ENCODE assay signal across 28 cellular contexts in genomic region chr11:116333193-116333592, GRCh38.
DNase-seq lines count a peak whose midpoint lies in the region; ATAC-seq, FAIRE-seq and TF ChIP-seq lines count a peak whose summit lies in the region.
"Had no signal": no experiment of that assay in that cellular context is flagged by ENCODE, and none has a peak within 500 bp of the region (broad histone marks: within the 10 kb centered on the region; RNA-seq: fewer than 3 reads in every experiment).

No MANE protein-coding gene starts in this region.

- no peak overlapping the region for H3K9ac ChIP-seq in endothelial cell of umbilical vein (replicated peaks; ENCODE audit: extremely low read depth, insufficient read depth, low read length)
- no peak overlapping the region for H3K9ac ChIP-seq in trophoblast cell (ENCODE audit: low read length)
- H3K9ac ChIP-seq: SK-N-SH had no signal

- H3K9me3 ChIP-seq in endothelial cell of umbilical vein (replicated peaks; ENCODE audit: control insufficient read depth, insufficient read depth, low read length) = no peaks in the 10 kb centered on the region
- H3K9me3 ChIP-seq in trophoblast cell (ENCODE audit: insufficient read depth, low read depth, low read length) = no peaks in the 10 kb centered on the region
- H3K9me3 ChIP-seq in osteoblast (ENCODE audit: low read depth, low read length) = no peaks in the 10 kb centered on the region
- H3K9me3 ChIP-seq: adrenal gland, body of pancreas, SK-N-SH, vagina had no signal

- H2BK5ac ChIP-seq in trophoblast cell (ENCODE audit: low read depth, low read length, poor library complexity) = no peak overlapping the region

- H3K4me3 Mint-ChIP-seq in activated CD8-positive, alpha-beta memory T cell treated with anti-CD3 and anti-CD28 coated beads, Interleukin-2, amount 10 ng/mL, durations not matched to agents 7 days and 5 days = no peak overlapping the region
- no peak overlapping the region for H3K4me3 Mint-ChIP-seq in endothelial cell (ENCODE audit: unreplicated experiment)
- H3K4me3 Mint-ChIP-seq: activated CD4-positive, alpha-beta memory T cell treated with anti-CD3 and anti-CD28 coated beads for 36 hours; activated naive CD4-positive, alpha-beta T cell treated with anti-CD3 and anti-CD28 coated beads for 36 hours; CD4-positive, CD25-positive, alpha-beta regulatory T cell; stimulated activated naive CD8-positive, alpha-beta T cell treated with anti-CD3 and anti-CD28 coated beads, Interleukin-15, amount 100 ng/mL, for 72 hours; T-helper 17 cell had no signal

- H3K9me3 Mint-ChIP-seq in activated CD8-positive, alpha-beta memory T cell treated with anti-CD3 and anti-CD28 coated beads, Interleukin-2, amount 10 ng/mL, durations not matched to agents 7 days and 5 days (ENCODE audit: low read depth) = peaks cover 2% of the 10 kb centered on the region
- H3K9me3 Mint-ChIP-seq in endothelial cell (ENCODE audit: unreplicated experiment) = no peaks in the 10 kb centered on the region
- H3K9me3 Mint-ChIP-seq: activated CD4-positive, alpha-beta memory T cell treated with anti-CD3 and anti-CD28 coated beads for 36 hours had no signal

- H2BK120ac ChIP-seq in trophoblast cell (ENCODE audit: insufficient read depth, low read length, poor library complexity) = no peak overlapping the region

- no peak overlapping the region for H2AK5ac ChIP-seq in trophoblast cell (ENCODE audit: low read length)

- H4K20me1 ChIP-seq in endothelial cell of umbilical vein (replicated peaks; ENCODE audit: control insufficient read depth, extremely low read depth, insufficient read depth, low read length) = no peaks in the 10 kb centered on the region
- no peaks in the 10 kb centered on the region for H4K20me1 ChIP-seq in osteoblast (ENCODE audit: insufficient read depth, low read length)

- no peak for FAIRE-seq in endothelial cell of umbilical vein (lab: Jason Lieb, UNC)
- FAIRE-seq: A204.1 had no signal

- no peak overlapping the region for H2AFZ ChIP-seq in endothelial cell of umbilical vein (ENCODE audit: low read depth, low read length)
- H2AFZ ChIP-seq in trophoblast cell (ENCODE audit: insufficient read depth, low read length, poor library complexity) = no peak overlapping the region
- H2AFZ ChIP-seq in osteoblast (ENCODE audit: low read length) = no peak overlapping the region

- no peak overlapping the region for H3K27ac Mint-ChIP-seq in activated CD8-positive, alpha-beta memory T cell treated with anti-CD3 and anti-CD28 coated beads, Interleukin-2, amount 10 ng/mL, durations not matched to agents 7 days and 5 days
- H3K27ac Mint-ChIP-seq in endothelial cell (ENCODE audit: unreplicated experiment) = no peak overlapping the region
- H3K27ac Mint-ChIP-seq: activated CD4-positive, alpha-beta memory T cell treated with anti-CD3 and anti-CD28 coated beads for 36 hours; activated naive CD4-positive, alpha-beta T cell treated with anti-CD3 and anti-CD28 coated beads for 36 hours; CD4-positive, CD25-positive, alpha-beta regulatory T cell; stimulated activated naive CD8-positive, alpha-beta T cell treated with anti-CD3 and anti-CD28 coated beads, Interleukin-15, amount 100 ng/mL, for 72 hours; T-helper 17 cell had no signal

- peak; percentile 8 for DNase-seq in activated CD8-positive, alpha-beta memory T cell treated with anti-CD3 and anti-CD28 coated beads, Interleukin-2, amount 10 ng/mL, durations not matched to agents 7 days and 5 days
- no peak for DNase-seq in activated CD8-positive, alpha-beta memory T cell treated with anti-CD3 and anti-CD28 coated beads for 24 hours
- DNase-seq in NCI-H69 (lab: John Stamatoyannopoulos, UW) = peak; percentile 66
- DNase-seq in endothelial cell of umbilical vein (ENCODE audit: low read depth, low spot score) = no peak
- DNase-seq in trophoblast cell = peak; percentile 25 to 29
- no peak for DNase-seq in cerebellar nuclear complex (lab: John Stamatoyannopoulos, UW)
- no peak for DNase-seq in endothelial cell (ENCODE audit: low spot score)
- DNase-seq in osteoblast (ENCODE audit: insufficient read length, low spot score, missing footprints) = no peak
- DNase-seq: activated CD4-positive, alpha-beta memory T cell treated with anti-CD3 and anti-CD28 coated beads for 36 hours; activated CD4-positive, CD25-positive, alpha-beta regulatory T cell treated with anti-CD3 and anti-CD28 coated beads, Interleukin-2, amount 50 U/mL, for 72 hours; activated naive CD4-positive, alpha-beta T cell treated with anti-CD3 and anti-CD28 coated beads for 36 hours; body of pancreas; Calu3; CD4-positive, CD25-positive, alpha-beta regulatory T cell; hypothalamus; mammary epithelial cell; NCI-H2107; OCI-M1; SK-N-SH; spleen; stimulated activated CD4-positive, alpha-beta T cell treated with anti-CD3 and anti-CD28 coated beads, Interleukin-2, amount 100 ng/mL, for 24 hours; stimulated activated CD8-positive, alpha-beta memory T cell treated with anti-CD3 and anti-CD28 coated beads, Interleukin-4, amount 100 ng/mL, for 48 hours; stimulated activated naive CD8-positive, alpha-beta T cell treated with anti-CD3 and anti-CD28 coated beads, Interleukin-15, amount 100 ng/mL, for 72 hours; T-helper 17 cell had no signal

- H3K36me3 ChIP-seq in endothelial cell of umbilical vein (ENCODE audit: control insufficient read depth in 2 of 2, extremely low read depth in 1 of 2, insufficient read depth in 2 of 2, low read length in 2 of 2) = no peaks in the 10 kb centered on the region
- no peaks in the 10 kb centered on the region for H3K36me3 ChIP-seq in trophoblast cell (ENCODE audit: control insufficient read depth in 1 of 2, insufficient read depth in 2 of 2, low read length in 2 of 2)
- H3K36me3 ChIP-seq in osteoblast (ENCODE audit: insufficient read depth, low read length) = no peaks in the 10 kb centered on the region
- H3K36me3 ChIP-seq: adrenal gland, spleen, vagina had no signal

- no peak overlapping the region for H3K18ac ChIP-seq in trophoblast cell (ENCODE audit: low read length)

- no peak for TF ChIP-seq CTCF in endothelial cell of umbilical vein (IDR thresholded peaks at IDR 0.05; ENCODE audit: extremely low read depth in 1 of 2, insufficient read depth in 1 of 2, low read depth in 1 of 2, low read length in 2 of 2)
- TF ChIP-seq CTCF in endothelial cell (IDR thresholded peaks at IDR 0.05; ENCODE audit: unreplicated experiment) = no peak
- no peak for TF ChIP-seq CTCF in osteoblast (IDR thresholded peaks at IDR 0.05; ENCODE audit: extremely low read depth, low read depth, low read length)

- H3K4me2 ChIP-seq in endothelial cell of umbilical vein (ENCODE audit: insufficient read depth, low read length) = no peak overlapping the region
- no peak overlapping the region for H3K4me2 ChIP-seq in trophoblast cell (ENCODE audit: low read length)
- H3K4me2 ChIP-seq in osteoblast (ENCODE audit: insufficient read depth, low read length) = no peak overlapping the region
- H3K4me2 ChIP-seq: SK-N-SH had no signal

- no peaks in the 10 kb centered on the region for H3K79me1 ChIP-seq in trophoblast cell (ENCODE audit: low read length)

- POLR2A ChIA-PET in endothelial cell of umbilical vein (lab: Charles Lee) = no interaction called here

- H4K12ac ChIP-seq in trophoblast cell (ENCODE audit: low read depth, low read length) = no peak overlapping the region

- no peak for TF ChIP-seq POLR2A in endothelial cell of umbilical vein (IDR thresholded peaks at IDR 0.05; ENCODE audit: low read depth, low read length)

- dilution Hi-C loops in endothelial cell of umbilical vein (cut with MboI; ENCODE audit: extremely low pct_ligation_motif_present, low sequenced_read_pairs) = no loop called here

- intact Hi-C loops in endothelial cell of umbilical vein (cut with micrococcal nuclease) = no loop called here

- no peak overlapping the region for H3K4me3 ChIP-seq in endothelial cell of umbilical vein (replicated peaks in 1 of 3; ENCODE audit: insufficient read depth in 1 of 3, low read depth in 1 of 3, low read length in 3 of 3)
- H3K4me3 ChIP-seq in trophoblast cell (ENCODE audit: low read depth, low read length) = no peak overlapping the region
- no peak overlapping the region for H3K4me3 ChIP-seq in osteoblast (ENCODE audit: insufficient read depth, low read length)
- H3K4me3 ChIP-seq: adrenal gland, body of pancreas, spleen, vagina had no signal

- CTCF ChIA-PET in activated CD8-positive, alpha-beta memory T cell treated with anti-CD3 and anti-CD28 coated beads, Interleukin-2, amount 10 ng/mL, durations not matched to agents 7 days and 5 days (lab: Charles Lee) = no interaction called here
- CTCF ChIA-PET in endothelial cell of umbilical vein (lab: Charles Lee) = no interaction called here

- no peak for ATAC-seq in activated CD8-positive, alpha-beta memory T cell treated with anti-CD3 and anti-CD28 coated beads, Interleukin-2, amount 10 ng/mL, durations not matched to agents 7 days and 5 days
- ATAC-seq: body of pancreas; stimulated activated naive CD8-positive, alpha-beta T cell treated with anti-CD3 and anti-CD28 coated beads, Interleukin-15, amount 100 ng/mL, for 72 hours; T-helper 17 cell had no signal

- no peak overlapping the region for H3K14ac ChIP-seq in trophoblast cell (ENCODE audit: low read length)

- H3K27ac ChIP-seq in endothelial cell of umbilical vein (ENCODE audit: insufficient read depth, low read depth, low read length) = no peak overlapping the region
- no peak overlapping the region for H3K27ac ChIP-seq in trophoblast cell (ENCODE audit: low read depth, low read length)
- no peak overlapping the region for H3K27ac ChIP-seq in osteoblast (ENCODE audit: low read depth, low read length)
- H3K27ac ChIP-seq: adrenal gland, body of pancreas, HL-60, spleen, vagina had no signal

- no peaks in the 10 kb centered on the region for H3K36me3 Mint-ChIP-seq in activated CD8-positive, alpha-beta memory T cell treated with anti-CD3 and anti-CD28 coated beads, Interleukin-2, amount 10 ng/mL, durations not matched to agents 7 days and 5 days
- H3K36me3 Mint-ChIP-seq in endothelial cell (ENCODE audit: low read depth, unreplicated experiment) = no peaks in the 10 kb centered on the region
- H3K36me3 Mint-ChIP-seq: activated CD4-positive, alpha-beta memory T cell treated with anti-CD3 and anti-CD28 coated beads for 36 hours; CD4-positive, CD25-positive, alpha-beta regulatory T cell had no signal

- no peaks in the 10 kb centered on the region for H3K27me3 Mint-ChIP-seq in activated CD8-positive, alpha-beta memory T cell treated with anti-CD3 and anti-CD28 coated beads, Interleukin-2, amount 10 ng/mL, durations not matched to agents 7 days and 5 days
- peaks cover 7% of the 10 kb centered on the region for H3K27me3 Mint-ChIP-seq in endothelial cell (ENCODE audit: unreplicated experiment)

- H3K4ac ChIP-seq in trophoblast cell (ENCODE audit: low read depth, low read length) = no peak overlapping the region

- H3K23ac ChIP-seq in trophoblast cell (ENCODE audit: low read length) = no peak overlapping the region

- H2BK12ac ChIP-seq in trophoblast cell (ENCODE audit: low read length) = no peak overlapping the region

- H3K4me1 Mint-ChIP-seq in activated CD8-positive, alpha-beta memory T cell treated with anti-CD3 and anti-CD28 coated beads, Interleukin-2, amount 10 ng/mL, durations not matched to agents 7 days and 5 days = no peaks in the 10 kb centered on the region
- no peaks in the 10 kb centered on the region for H3K4me1 Mint-ChIP-seq in endothelial cell (ENCODE audit: unreplicated experiment)
- H3K4me1 Mint-ChIP-seq: CD4-positive, CD25-positive, alpha-beta regulatory T cell; stimulated activated naive CD8-positive, alpha-beta T cell treated with anti-CD3 and anti-CD28 coated beads, Interleukin-15, amount 100 ng/mL, for 72 hours; T-helper 17 cell had no signal

- no peak overlapping the region for H4K91ac ChIP-seq in trophoblast cell (ENCODE audit: low read depth, low read length)

- H3K4me1 ChIP-seq in endothelial cell of umbilical vein (ENCODE audit: control insufficient read depth, extremely low read depth, insufficient read depth, low read length) (no peaks in the 10 kb centered on the region), trophoblast cell (ENCODE audit: control insufficient read depth in 1 of 2, insufficient read depth in 2 of 2, low read length in 2 of 2) (no peaks in the 10 kb centered on the region), osteoblast (ENCODE audit: insufficient read depth, low read length) (no peaks in the 10 kb centered on the region)
- H3K4me1 ChIP-seq: adrenal gland, body of pancreas, spleen, vagina had no signal

- H4K8ac ChIP-seq in trophoblast cell (ENCODE audit: low read depth, low read length) = no peak overlapping the region

- no peaks in the 10 kb centered on the region for H3K79me2 ChIP-seq in endothelial cell of umbilical vein (ENCODE audit: control insufficient read depth, insufficient read depth, low read length)
- no peaks in the 10 kb centered on the region for H3K79me2 ChIP-seq in trophoblast cell (ENCODE audit: control insufficient read depth, insufficient read depth, low read length, poor library complexity)
- H3K79me2 ChIP-seq in osteoblast (ENCODE audit: insufficient read depth, low read length) = no peaks in the 10 kb centered on the region

- H3K9me1 ChIP-seq in endothelial cell of umbilical vein (replicated peaks; ENCODE audit: control insufficient read depth, extremely low read depth, insufficient read depth, low read length) = no peaks in the 10 kb centered on the region

- no CpG with 5 or more reads among the region's 2 CpGs for WGBS in trophoblast cell (ENCODE audit: extremely low coverage, insufficient coverage, insufficient read length)

- H3K27me3 ChIP-seq in endothelial cell of umbilical vein (ENCODE audit: control insufficient read depth in 2 of 2, insufficient read depth in 2 of 2, low read length in 2 of 2) (no peaks in the 10 kb centered on the region), trophoblast cell (ENCODE audit: insufficient read depth, low read length) (no peaks in the 10 kb centered on the region), osteoblast (ENCODE audit: insufficient read depth, low read length) (no peaks in the 10 kb centered on the region)
- H3K27me3 ChIP-seq: adrenal gland, spleen, vagina had no signal

- no TSS peak for BruUV-seq in endothelial cell of umbilical vein (replicated peaks; lab: Mats Ljungman, UMichigan)

Comparison
In these comparisons a context has a peak if more than half of its experiments do, and no peak if none do; other contexts are left out.
1. DNase-seq: peak in activated CD8-positive, alpha-beta memory T cell treated with anti-CD3 and anti-CD28 coated beads, Interleukin-2, amount 10 ng/mL, durations not matched to agents 7 days and 5 days (single experiment), NCI-H69 (single experiment) and trophoblast cell (2 of 2); none in activated CD8-positive, alpha-beta memory T cell treated with anti-CD3 and anti-CD28 coated beads for 24 hours (single experiment), endothelial cell of umbilical vein (single experiment), cerebellar nuclear complex (0 of 2), endothelial cell (single experiment) and osteoblast (single experiment).